ENCODE assay signal across 15 cellular contexts in genomic region chr2:234453216-234453615, GRCh38.
DNase-seq lines count a peak whose midpoint lies in the region; ATAC-seq lines count a peak whose summit lies in the region.
"Had no signal": no experiment of that assay in that cellular context is flagged by ENCODE, and none has a peak within 500 bp of the region (broad histone marks: within the 10 kb centered on the region; RNA-seq: fewer than 3 reads in every experiment).

No MANE protein-coding gene starts in this region.

- peaks cover 5% of the 10 kb centered on the region for H3K9me3 Mint-ChIP-seq in activated naive CD4-positive, alpha-beta T cell treated with anti-CD3 and anti-CD28 coated beads, Interleukin-2, amount 50 U/mL, for 24 hours
- no peaks in the 10 kb centered on the region for H3K9me3 Mint-ChIP-seq in memory B cell

- ATAC-seq in memory B cell (ENCODE audit: low read depth) (no peak), HG03135 (IDR thresholded peaks at IDR 0.05; ENCODE audit: unreplicated experiment) (no peak)
- ATAC-seq: body of pancreas had no signal

- H3K27ac Mint-ChIP-seq in activated naive CD4-positive, alpha-beta T cell treated with anti-CD3 and anti-CD28 coated beads, Interleukin-2, amount 50 U/mL, for 24 hours = peak overlapping the region; percentile 95
- H3K27ac Mint-ChIP-seq in memory B cell = no peak overlapping the region

- H3K4me1 Mint-ChIP-seq in activated naive CD4-positive, alpha-beta T cell treated with anti-CD3 and anti-CD28 coated beads, Interleukin-2, amount 50 U/mL, for 24 hours = peaks cover 91% of the 10 kb centered on the region
- H3K4me1 Mint-ChIP-seq in memory B cell = peaks cover 29% of the 10 kb centered on the region

- H3K36me3 Mint-ChIP-seq in activated naive CD4-positive, alpha-beta T cell treated with anti-CD3 and anti-CD28 coated beads, Interleukin-2, amount 50 U/mL, for 24 hours = peaks cover 6% of the 10 kb centered on the region
- H3K36me3 Mint-ChIP-seq in memory B cell = no peaks in the 10 kb centered on the region

- DNase-seq in stimulated activated CD4-positive, alpha-beta T cell treated with anti-CD3 and anti-CD28 coated beads, Interleukin-4, amount 100 ng/mL, for 24 hours = peak; percentile 33
- no peak for DNase-seq in stimulated activated CD4-positive, alpha-beta T cell treated with anti-CD3 and anti-CD28 coated beads, Interleukin-2, amount 100 ng/mL, for 48 hours
- DNase-seq in memory B cell (ENCODE audit: low spot score in 2 of 2) (no peak), NCI-H1417 (lab: John Stamatoyannopoulos, UW) (no peak), NCI-H748 treated with DMSO at 0.1 percent for 48 hours (lab: John Stamatoyannopoulos, UW) (no peak)
- DNase-seq in activated effector memory CD4-positive, alpha-beta T cell treated with anti-CD3 and anti-CD28 coated beads, Interleukin-2, amount 50 U/mL, for 16 hours = no peak
- DNase-seq: body of pancreas; hippocampal formation; NCI-H2081 treated with DMSO at 0.1 percent for 48 hours; occipital lobe; SK-N-SH; stimulated activated CD4-positive, alpha-beta T cell treated with anti-CD3 and anti-CD28 coated beads, Interleukin-12 subunit alpha, Interleukin-12 subunit beta, amount 100 ng/mL, for 4 hours; stimulated activated CD8-positive, alpha-beta memory T cell treated with anti-CD3 and anti-CD28 coated beads, Interleukin-4, amount 100 ng/mL, for 48 hours had no signal

- H3K4me3 Mint-ChIP-seq in activated naive CD4-positive, alpha-beta T cell treated with anti-CD3 and anti-CD28 coated beads, Interleukin-2, amount 50 U/mL, for 24 hours = peak overlapping the region; percentile 90
- H3K4me3 Mint-ChIP-seq in memory B cell = peak overlapping the region; percentile 11

- no peaks in the 10 kb centered on the region for H3K27me3 Mint-ChIP-seq in activated naive CD4-positive, alpha-beta T cell treated with anti-CD3 and anti-CD28 coated beads, Interleukin-2, amount 50 U/mL, for 24 hours
- H3K27me3 Mint-ChIP-seq in memory B cell = no peaks in the 10 kb centered on the region
